ENCODE assay signal across 24 cellular contexts in the genomic region with DNA sequence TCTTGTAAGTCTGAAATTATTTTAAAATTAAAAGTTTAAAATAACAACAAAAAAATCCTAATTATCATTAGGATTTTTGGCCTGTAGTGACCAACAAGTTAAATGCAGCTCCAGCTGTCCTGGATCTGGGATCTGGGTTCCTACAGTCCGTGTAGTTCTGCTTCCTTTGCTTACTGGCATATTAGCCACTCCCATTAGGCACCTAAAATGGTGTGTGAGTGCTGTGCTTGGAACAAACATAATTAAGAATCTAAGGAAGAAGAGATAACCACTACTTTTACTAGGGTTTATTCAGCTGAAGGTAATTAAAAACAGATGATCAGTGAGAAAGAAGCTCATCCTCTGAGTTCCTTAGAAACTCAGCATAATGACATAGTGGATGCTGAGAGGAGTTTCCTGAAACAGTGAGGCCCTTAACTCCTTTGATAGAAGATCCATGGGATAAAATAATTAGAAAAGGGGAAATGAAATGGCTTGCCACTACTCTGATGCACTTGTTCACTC.
"Had no signal": no experiment of that assay in that cellular context is flagged by ENCODE, and none has a peak within 500 bp of the region (broad histone marks: within the 10 kb centered on the region; RNA-seq: fewer than 3 reads in every experiment).

No MANE protein-coding gene starts in this region.

- H3K9me3 ChIP-seq: esophagus squamous epithelium, lower lobe of right lung, neutrophil, pancreas, right lobe of liver, suprapubic skin, transverse colon, vagina had no signal

- H3K27ac ChIP-seq: esophagus squamous epithelium, lower lobe of right lung, neutrophil, pancreas, right lobe of liver, suprapubic skin, transverse colon, vagina had no signal

- DNase-seq: cortex of kidney; effector memory CD8-positive, alpha-beta T cell; erythroblast; esophagus squamous epithelium; left ventricle myocardium superior; lower lobe of right lung; naive thymus-derived CD8-positive, alpha-beta T cell; nephron progenitor cell; pancreas; right lobe of liver; stimulated activated CD4-positive, alpha-beta T cell treated with anti-CD3 and anti-CD28 coated beads, Interleukin-12 subunit alpha, Interleukin-12 subunit beta, amount 100 ng/mL, for 4 hours; stimulated activated CD4-positive, alpha-beta T cell treated with anti-CD3 and anti-CD28 coated beads, Interleukin-1b, Interleukin-23, amount 100 ng/mL, for 48 hours; stimulated activated CD4-positive, alpha-beta T cell treated with anti-CD3 and anti-CD28 coated beads, Interleukin-4, amount 100 ng/mL, for 1 hour; stimulated activated CD8-positive, alpha-beta memory T cell treated with anti-CD3 and anti-CD28 coated beads, Interleukin-4, amount 100 ng/mL, for 48 hours; stimulated activated naive CD4-positive, alpha-beta T cell; stimulated activated naive CD8-positive, alpha-beta T cell treated with anti-CD3 and anti-CD28 coated beads, Interleukin-15, amount 100 ng/mL, for 72 hours; transverse colon had no signal

- H3K27me3 ChIP-seq: esophagus squamous epithelium, neutrophil, pancreas, right lobe of liver, suprapubic skin, transverse colon, vagina had no signal

- H3K4me2 ChIP-seq: smooth muscle cell had no signal

- H3K4me3 ChIP-seq: esophagus squamous epithelium, lower lobe of right lung, pancreas, right lobe of liver, smooth muscle cell, suprapubic skin, transverse colon, vagina had no signal

- FAIRE-seq: endometrium, frontal cortex, keratinocyte, pancreas had no signal

- H3K4me1 ChIP-seq: esophagus squamous epithelium, lower lobe of right lung, pancreas, right lobe of liver, suprapubic skin, transverse colon, vagina had no signal

- ATAC-seq: effector memory CD8-positive, alpha-beta T cell; left ventricle myocardium superior; lower lobe of right lung; naive thymus-derived CD8-positive, alpha-beta T cell; pancreas; right lobe of liver; stimulated activated naive CD8-positive, alpha-beta T cell treated with anti-CD3 and anti-CD28 coated beads, Interleukin-15, amount 100 ng/mL, for 72 hours had no signal

- H3K36me3 ChIP-seq: esophagus squamous epithelium, lower lobe of right lung, neutrophil, right lobe of liver, suprapubic skin, transverse colon, vagina had no signal
